In genomic region chr11:69383946-69384547, GRCh38 we compare ENCODE assay signal across 1 cellular context.
TF ChIP-seq lines count a peak whose summit lies in the region.

No MANE protein-coding gene starts in this region.

TF ChIP-seq in K562, 482 proteins besides CTCF, POLR2A, EP300 and RAD21 (continued from another document):
- TF ChIP-seq, protein P1, sequence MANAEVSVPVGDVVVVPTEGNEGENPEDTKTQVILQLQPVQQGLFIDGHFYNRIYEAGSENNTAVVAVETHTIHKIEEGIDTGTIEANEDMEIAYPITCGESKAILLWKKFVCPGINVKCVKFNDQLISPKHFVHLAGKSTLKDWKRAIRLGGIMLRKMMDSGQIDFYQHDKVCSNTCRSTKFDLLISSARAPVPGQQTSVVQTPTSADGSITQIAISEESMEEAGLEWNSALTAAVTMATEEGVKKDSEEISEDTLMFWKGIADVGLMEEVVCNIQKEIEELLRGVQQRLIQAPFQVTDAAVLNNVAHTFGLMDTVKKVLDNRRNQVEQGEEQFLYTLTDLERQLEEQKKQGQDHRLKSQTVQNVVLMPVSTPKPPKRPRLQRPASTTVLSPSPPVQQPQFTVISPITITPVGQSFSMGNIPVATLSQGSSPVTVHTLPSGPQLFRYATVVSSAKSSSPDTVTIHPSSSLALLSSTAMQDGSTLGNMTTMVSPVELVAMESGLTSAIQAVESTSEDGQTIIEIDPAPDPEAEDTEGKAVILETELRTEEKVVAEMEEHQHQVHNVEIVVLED (CRISPR knock-in tag; IDR thresholded peaks at IDR 0.05): no peak
- TF ChIP-seq PML (IDR thresholded peaks at IDR 0.05; ENCODE audit: low read length): no peak
- no peak for TF ChIP-seq SMARCA5 (IDR thresholded peaks at IDR 0.05)
- no peak for TF ChIP-seq AFF4 (CRISPR knock-in tag; IDR thresholded peaks at IDR 0.05)
- TF ChIP-seq NR3C1 (CRISPR knock-in tag; IDR thresholded peaks at IDR 0.05): 0 out of 2 replicates have a peak, but pooled peaks have one; percentile 20
- peak; percentile 18; the same call in 1 of the 2 replicates for TF ChIP-seq TFAP4 (CRISPR knock-in tag; IDR thresholded peaks at IDR 0.05; ENCODE audit: borderline replicate concordance)
